In genomic region chr2:192000196-192000990, GRCh38 we compare ENCODE assay signal across 20 cellular contexts.
DNase-seq lines count a peak whose midpoint lies in the region; ATAC-seq and TF ChIP-seq lines count a peak whose summit lies in the region.
"Had no signal": no experiment of that assay in that cellular context is flagged by ENCODE, and none has a peak within 500 bp of the region (broad histone marks: within the 10 kb centered on the region; RNA-seq: fewer than 3 reads in every experiment).

No MANE protein-coding gene starts in this region.

- H3K4me1 ChIP-seq in prostate gland (replicated peaks) (no peaks in the 10 kb centered on the region), MM.1S (ENCODE audit: low read length) (no peaks in the 10 kb centered on the region)

- no peaks in the 10 kb centered on the region for H3K27me3 ChIP-seq in prostate gland (replicated peaks; ENCODE audit: insufficient read depth)
- H3K27me3 ChIP-seq in MM.1S (replicated peaks; ENCODE audit: insufficient read depth, low read length): no peaks in the 10 kb centered on the region
- H3K27me3 ChIP-seq: BLaER1 had no signal

- WGBS in prostate gland: 94% methylated on average over 1 of the region's 1 CpG

- H3K9ac ChIP-seq in MM.1S (ENCODE audit: low read length): no peak overlapping the region
- H3K9ac ChIP-seq: BLaER1, GM23248, SK-N-SH had no signal

- no peak overlapping the region for H3K4me2 ChIP-seq in MM.1S (ENCODE audit: low read depth, low read length)
- H3K4me2 ChIP-seq: BLaER1, SK-N-SH had no signal

- H3K9me3 ChIP-seq in prostate gland (no peaks in the 10 kb centered on the region), MM.1S (replicated peaks; ENCODE audit: insufficient read depth, low read length) (no peaks in the 10 kb centered on the region)
- H3K9me3 ChIP-seq: BLaER1, SK-N-SH had no signal

- no peaks in the 10 kb centered on the region for H3K36me3 ChIP-seq in prostate gland
- H3K36me3 ChIP-seq in MM.1S (replicated peaks; ENCODE audit: insufficient read depth, low read length): no peaks in the 10 kb centered on the region
- H3K36me3 ChIP-seq: BLaER1 had no signal

- H3K9me2 ChIP-seq in MM.1S (replicated peaks; ENCODE audit: insufficient read depth, low read length): no peaks in the 10 kb centered on the region
- H3K9me2 ChIP-seq: SK-N-SH had no signal

- no peaks in the 10 kb centered on the region for H3K79me2 ChIP-seq in MM.1S (ENCODE audit: low read length)

- no peak overlapping the region for H3K27ac ChIP-seq in prostate gland
- H3K27ac ChIP-seq in MM.1S (ENCODE audit: low read length): no peak overlapping the region
- H3K27ac ChIP-seq: BLaER1, GM23248 had no signal

- TF ChIP-seq CTCF in prostate gland (IDR thresholded peaks at IDR 0.05): no peak
- TF ChIP-seq CTCF in MM.1S (IDR thresholded peaks at IDR 0.05; ENCODE audit: low read length): no peak

- peak; percentile 20 for ATAC-seq in esophagus mucosa
- ATAC-seq: K562 had no signal

- DNase-seq in DMS 273 treated with DMSO at 0.1 percent for 48 hours (lab: John Stamatoyannopoulos, UW) (peak; percentile 83), NCI-H1694 (lab: John Stamatoyannopoulos, UW) (peak; percentile 97), NCI-H69 (lab: John Stamatoyannopoulos, UW) (peak; percentile 39), prostate gland (ENCODE audit: low spot score) (no peak), MM.1S (no peak), NCI-H526 treated with DMSO at 0.1 percent for 48 hours (lab: John Stamatoyannopoulos, UW) (no peak)
- no peak for DNase-seq in activated naive CD4-positive, alpha-beta T cell treated with Interleukin-2 at 50 U/mL for 16 hours
- DNase-seq: Calu3; CD4-positive, alpha-beta memory T cell; GDM1; GM23248; NCI-H1436 treated with DMSO at 0.1 percent for 48 hours; NCI-H2081; NCI-H345; NCI-H774; SHP77 treated with DMSO at 0.1 percent for 48 hours; SK-N-SH had no signal

- intact Hi-C loops in prostate gland (cut with DNase I): no loop called here

- no peaks in the 10 kb centered on the region for H3F3A ChIP-seq in MM.1S (ENCODE audit: insufficient read depth, low read length)

- H4K20me1 ChIP-seq in MM.1S (ENCODE audit: insufficient read depth, low read length): no peaks in the 10 kb centered on the region
- H4K20me1 ChIP-seq: BLaER1 had no signal

- TF ChIP-seq POLR2A in prostate gland (IDR thresholded peaks at IDR 0.05): no peak

- H3K4me3 ChIP-seq in prostate gland: no peak overlapping the region
- H3K4me3 ChIP-seq in MM.1S (ENCODE audit: low read length): no peak overlapping the region
- H3K4me3 ChIP-seq: BLaER1, GM23248, K562 had no signal

- no peak overlapping the region for H2AFZ ChIP-seq in MM.1S (ENCODE audit: low read length)
- H2AFZ ChIP-seq: GM23248 had no signal

Comparison
In these comparisons a context has a peak if more than half of its experiments do, and no peak if none do; other contexts are left out.
1. DNase-seq: peak in DMS 273 treated with DMSO at 0.1 percent for 48 hours (single experiment), NCI-H1694 (single experiment) and NCI-H69 (single experiment); none in prostate gland (single experiment), MM.1S (single experiment), NCI-H526 treated with DMSO at 0.1 percent for 48 hours (single experiment) and activated naive CD4-positive, alpha-beta T cell treated with Interleukin-2 at 50 U/mL for 16 hours (single experiment).